1 cellular context compared by ENCODE assay signal in the genomic region with DNA sequence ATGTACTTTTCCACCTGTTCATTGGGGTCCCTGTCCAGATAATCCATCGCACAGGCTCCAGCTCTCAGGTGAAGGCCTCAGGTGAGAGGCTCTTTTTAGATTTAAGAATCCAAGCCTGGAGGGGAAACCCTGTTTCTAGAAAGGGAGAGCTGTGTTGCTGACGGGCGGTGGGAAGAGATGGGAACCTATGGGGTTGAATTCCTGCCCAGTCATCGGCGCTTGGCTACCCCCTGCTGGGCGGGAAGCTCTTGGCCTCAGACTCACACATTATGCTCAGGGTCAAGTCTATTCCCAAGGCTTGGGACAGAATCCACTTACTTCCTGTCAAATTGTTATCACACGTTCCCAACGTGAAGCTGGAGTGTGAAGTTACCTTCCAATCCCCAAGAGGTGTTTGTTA.
A peak's percentile ranks its signal among the peaks of the same experiment; 100 is the strongest.
TF ChIP-seq lines count a peak whose summit lies in the region.

No MANE protein-coding gene starts in this region.

TF ChIP-seq in GM23338, 12 proteins besides CTCF, POLR2A, EP300 and RAD21:
- TF ChIP-seq, protein P1, sequence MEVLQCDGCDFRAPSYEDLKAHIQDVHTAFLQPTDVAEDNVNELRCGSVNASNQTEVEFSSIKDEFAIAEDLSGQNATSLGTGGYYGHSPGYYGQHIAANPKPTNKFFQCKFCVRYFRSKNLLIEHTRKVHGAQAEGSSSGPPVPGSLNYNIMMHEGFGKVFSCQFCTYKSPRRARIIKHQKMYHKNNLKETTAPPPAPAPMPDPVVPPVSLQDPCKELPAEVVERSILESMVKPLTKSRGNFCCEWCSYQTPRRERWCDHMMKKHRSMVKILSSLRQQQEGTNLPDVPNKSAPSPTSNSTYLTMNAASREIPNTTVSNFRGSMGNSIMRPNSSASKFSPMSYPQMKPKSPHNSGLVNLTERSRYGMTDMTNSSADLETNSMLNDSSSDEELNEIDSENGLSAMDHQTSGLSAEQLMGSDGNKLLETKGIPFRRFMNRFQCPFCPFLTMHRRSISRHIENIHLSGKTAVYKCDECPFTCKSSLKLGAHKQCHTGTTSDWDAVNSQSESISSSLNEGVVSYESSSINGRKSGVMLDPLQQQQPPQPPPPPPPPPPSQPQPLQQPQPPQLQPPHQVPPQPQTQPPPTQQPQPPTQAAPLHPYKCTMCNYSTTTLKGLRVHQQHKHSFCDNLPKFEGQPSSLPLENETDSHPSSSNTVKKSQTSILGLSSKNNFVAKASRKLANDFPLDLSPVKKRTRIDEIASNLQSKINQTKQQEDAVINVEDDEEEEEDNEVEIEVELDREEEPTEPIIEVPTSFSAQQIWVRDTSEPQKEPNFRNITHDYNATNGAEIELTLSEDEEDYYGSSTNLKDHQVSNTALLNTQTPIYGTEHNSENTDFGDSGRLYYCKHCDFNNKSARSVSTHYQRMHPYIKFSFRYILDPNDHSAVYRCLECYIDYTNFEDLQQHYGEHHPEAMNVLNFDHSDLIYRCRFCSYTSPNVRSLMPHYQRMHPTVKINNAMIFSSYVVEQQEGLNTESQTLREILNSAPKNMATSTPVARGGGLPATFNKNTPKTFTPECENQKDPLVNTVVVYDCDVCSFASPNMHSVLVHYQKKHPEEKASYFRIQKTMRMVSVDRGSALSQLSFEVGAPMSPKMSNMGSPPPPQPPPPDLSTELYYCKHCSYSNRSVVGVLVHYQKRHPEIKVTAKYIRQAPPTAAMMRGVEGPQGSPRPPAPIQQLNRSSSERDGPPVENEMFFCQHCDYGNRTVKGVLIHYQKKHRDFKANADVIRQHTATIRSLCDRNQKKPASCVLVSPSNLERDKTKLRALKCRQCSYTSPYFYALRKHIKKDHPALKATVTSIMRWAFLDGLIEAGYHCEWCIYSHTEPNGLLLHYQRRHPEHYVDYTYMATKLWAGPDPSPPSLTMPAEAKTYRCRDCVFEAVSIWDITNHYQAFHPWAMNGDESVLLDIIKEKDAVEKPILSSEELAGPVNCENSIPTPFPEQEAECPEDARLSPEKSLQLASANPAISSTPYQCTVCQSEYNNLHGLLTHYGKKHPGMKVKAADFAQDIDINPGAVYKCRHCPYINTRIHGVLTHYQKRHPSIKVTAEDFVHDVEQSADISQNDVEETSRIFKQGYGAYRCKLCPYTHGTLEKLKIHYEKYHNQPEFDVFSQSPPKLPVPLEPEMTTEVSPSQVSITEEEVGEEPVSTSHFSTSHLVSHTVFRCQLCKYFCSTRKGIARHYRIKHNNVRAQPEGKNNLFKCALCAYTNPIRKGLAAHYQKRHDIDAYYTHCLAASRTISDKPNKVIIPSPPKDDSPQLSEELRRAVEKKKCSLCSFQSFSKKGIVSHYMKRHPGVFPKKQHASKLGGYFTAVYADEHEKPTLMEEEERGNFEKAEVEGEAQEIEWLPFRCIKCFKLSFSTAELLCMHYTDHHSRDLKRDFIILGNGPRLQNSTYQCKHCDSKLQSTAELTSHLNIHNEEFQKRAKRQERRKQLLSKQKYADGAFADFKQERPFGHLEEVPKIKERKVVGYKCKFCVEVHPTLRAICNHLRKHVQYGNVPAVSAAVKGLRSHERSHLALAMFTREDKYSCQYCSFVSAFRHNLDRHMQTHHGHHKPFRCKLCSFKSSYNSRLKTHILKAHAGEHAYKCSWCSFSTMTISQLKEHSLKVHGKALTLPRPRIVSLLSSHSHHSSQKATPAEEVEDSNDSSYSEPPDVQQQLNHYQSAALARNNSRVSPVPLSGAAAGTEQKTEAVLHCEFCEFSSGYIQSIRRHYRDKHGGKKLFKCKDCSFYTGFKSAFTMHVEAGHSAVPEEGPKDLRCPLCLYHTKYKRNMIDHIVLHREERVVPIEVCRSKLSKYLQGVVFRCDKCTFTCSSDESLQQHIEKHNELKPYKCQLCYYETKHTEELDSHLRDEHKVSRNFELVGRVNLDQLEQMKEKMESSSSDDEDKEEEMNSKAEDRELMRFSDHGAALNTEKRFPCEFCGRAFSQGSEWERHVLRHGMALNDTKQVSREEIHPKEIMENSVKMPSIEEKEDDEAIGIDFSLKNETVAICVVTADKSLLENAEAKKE (CRISPR knock-in tag; IDR thresholded peaks at IDR 0.05) = peak; percentile 73
- TF ChIP-seq, protein P2, sequence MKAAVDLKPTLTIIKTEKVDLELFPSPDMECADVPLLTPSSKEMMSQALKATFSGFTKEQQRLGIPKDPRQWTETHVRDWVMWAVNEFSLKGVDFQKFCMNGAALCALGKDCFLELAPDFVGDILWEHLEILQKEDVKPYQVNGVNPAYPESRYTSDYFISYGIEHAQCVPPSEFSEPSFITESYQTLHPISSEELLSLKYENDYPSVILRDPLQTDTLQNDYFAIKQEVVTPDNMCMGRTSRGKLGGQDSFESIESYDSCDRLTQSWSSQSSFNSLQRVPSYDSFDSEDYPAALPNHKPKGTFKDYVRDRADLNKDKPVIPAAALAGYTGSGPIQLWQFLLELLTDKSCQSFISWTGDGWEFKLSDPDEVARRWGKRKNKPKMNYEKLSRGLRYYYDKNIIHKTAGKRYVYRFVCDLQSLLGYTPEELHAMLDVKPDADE (IDR thresholded peaks at IDR 0.05) = no peak
- TF ChIP-seq EZH2 (IDR thresholded peaks at IDR 0.05; ENCODE audit: low read depth, unreplicated experiment) (no peak), ZNF114 (CRISPR knock-in tag; IDR thresholded peaks at IDR 0.05) (no peak), ZNF331 (CRISPR knock-in tag; IDR thresholded peaks at IDR 0.05; ENCODE audit: low read depth) (no peak), STAT1 (IDR thresholded peaks at IDR 0.05; ENCODE audit: unreplicated experiment) (no peak), NANOG (IDR thresholded peaks at IDR 0.05; ENCODE audit: borderline replicate concordance) (no peak), JUNB (IDR thresholded peaks at IDR 0.05; ENCODE audit: unreplicated experiment) (no peak), CREB1 (CRISPR knock-in tag; IDR thresholded peaks at IDR 0.05; ENCODE audit: low read depth) (0 out of 2 replicates have a peak, but pooled peaks have one; percentile 10)
- TF ChIP-seq, protein P3, sequence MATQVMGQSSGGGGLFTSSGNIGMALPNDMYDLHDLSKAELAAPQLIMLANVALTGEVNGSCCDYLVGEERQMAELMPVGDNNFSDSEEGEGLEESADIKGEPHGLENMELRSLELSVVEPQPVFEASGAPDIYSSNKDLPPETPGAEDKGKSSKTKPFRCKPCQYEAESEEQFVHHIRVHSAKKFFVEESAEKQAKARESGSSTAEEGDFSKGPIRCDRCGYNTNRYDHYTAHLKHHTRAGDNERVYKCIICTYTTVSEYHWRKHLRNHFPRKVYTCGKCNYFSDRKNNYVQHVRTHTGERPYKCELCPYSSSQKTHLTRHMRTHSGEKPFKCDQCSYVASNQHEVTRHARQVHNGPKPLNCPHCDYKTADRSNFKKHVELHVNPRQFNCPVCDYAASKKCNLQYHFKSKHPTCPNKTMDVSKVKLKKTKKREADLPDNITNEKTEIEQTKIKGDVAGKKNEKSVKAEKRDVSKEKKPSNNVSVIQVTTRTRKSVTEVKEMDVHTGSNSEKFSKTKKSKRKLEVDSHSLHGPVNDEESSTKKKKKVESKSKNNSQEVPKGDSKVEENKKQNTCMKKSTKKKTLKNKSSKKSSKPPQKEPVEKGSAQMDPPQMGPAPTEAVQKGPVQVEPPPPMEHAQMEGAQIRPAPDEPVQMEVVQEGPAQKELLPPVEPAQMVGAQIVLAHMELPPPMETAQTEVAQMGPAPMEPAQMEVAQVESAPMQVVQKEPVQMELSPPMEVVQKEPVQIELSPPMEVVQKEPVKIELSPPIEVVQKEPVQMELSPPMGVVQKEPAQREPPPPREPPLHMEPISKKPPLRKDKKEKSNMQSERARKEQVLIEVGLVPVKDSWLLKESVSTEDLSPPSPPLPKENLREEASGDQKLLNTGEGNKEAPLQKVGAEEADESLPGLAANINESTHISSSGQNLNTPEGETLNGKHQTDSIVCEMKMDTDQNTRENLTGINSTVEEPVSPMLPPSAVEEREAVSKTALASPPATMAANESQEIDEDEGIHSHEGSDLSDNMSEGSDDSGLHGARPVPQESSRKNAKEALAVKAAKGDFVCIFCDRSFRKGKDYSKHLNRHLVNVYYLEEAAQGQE (IDR thresholded peaks at IDR 0.05; ENCODE audit: unreplicated experiment) = no peak
